ENCODE assay signal across 10 cellular contexts in the genomic region with DNA sequence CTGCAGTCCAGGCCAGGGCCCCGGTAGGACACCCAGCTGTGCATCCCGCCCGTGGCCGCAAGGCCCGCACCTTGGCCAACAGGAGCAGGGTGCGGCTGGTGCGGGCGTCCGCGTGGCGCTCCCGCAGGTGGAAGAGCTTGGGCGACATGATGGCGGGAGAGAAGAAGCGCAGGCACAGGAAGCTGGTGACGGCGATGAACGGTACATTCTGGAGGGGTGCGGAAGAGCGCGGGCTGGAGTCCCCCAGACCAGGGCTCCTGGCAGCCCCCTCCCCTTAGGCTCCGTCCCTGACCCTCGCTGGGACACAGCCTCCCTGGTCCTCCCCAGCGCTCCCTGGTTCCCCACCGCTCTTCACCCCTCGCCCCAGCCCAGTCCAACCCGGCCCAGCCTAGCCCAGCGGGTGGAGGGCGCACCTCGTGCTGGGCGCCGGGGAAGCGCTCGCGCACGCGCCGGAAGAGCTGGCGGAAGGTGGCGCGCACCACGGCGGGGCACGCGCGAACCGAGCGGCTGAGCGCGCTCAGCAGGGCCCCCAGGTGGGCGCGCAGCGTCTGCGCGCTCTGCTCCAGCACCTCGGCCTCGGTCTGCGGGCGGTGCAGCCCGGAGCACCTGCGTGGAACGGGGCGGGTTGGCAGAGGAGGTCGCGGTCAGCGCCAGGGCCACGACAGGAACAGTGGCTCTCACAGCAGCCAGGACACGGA. TPM values are rescaled to one million over a fixed set of nuclear protein-coding genes. Genes with fewer than 3 reads are reported as not detected.
DNase-seq lines count a peak whose midpoint lies in the region; ATAC-seq and TF ChIP-seq lines count a peak whose summit lies in the region.
"Not testable (repeated sequence)": the region's sequence is repeated elsewhere in the genome, so short reads cannot be mapped to it uniquely, and the experiment has no call there.
"Had no signal": no experiment of that assay in that cellular context is flagged by ENCODE, and none has a peak within 500 bp of the region (broad histone marks: within the 10 kb centered on the region; RNA-seq: fewer than 3 reads in every experiment).

No MANE protein-coding gene starts in this region.

- not testable (repeated sequence) for H3K9me3 ChIP-seq in heart right ventricle

- not testable (repeated sequence) for H3K4me3 ChIP-seq in heart right ventricle

- not testable (repeated sequence) for H3K4me1 Mint-ChIP-seq in stimulated activated memory B cell treated with anti-CD40 and anti-IgM and Interleukin-4, amounts not matched to agents 10 μg/mL and 1 μg/mL and 100 μg/mL, for 72 hours

- not testable (repeated sequence) for TF ChIP-seq CTCF in heart right ventricle (IDR thresholded peaks at IDR 0.05)

- H3K9me3 Mint-ChIP-seq in stimulated activated memory B cell treated with anti-CD40 and anti-IgM and Interleukin-4, amounts not matched to agents 10 μg/mL and 1 μg/mL and 100 μg/mL, for 72 hours, result not testable (repeated sequence)

- H3K27ac Mint-ChIP-seq in stimulated activated memory B cell treated with anti-CD40 and anti-IgM and Interleukin-4, amounts not matched to agents 10 μg/mL and 1 μg/mL and 100 μg/mL, for 72 hours, result not testable (repeated sequence)

- H3K36me3 Mint-ChIP-seq in stimulated activated memory B cell treated with anti-CD40 and anti-IgM and Interleukin-4, amounts not matched to agents 10 μg/mL and 1 μg/mL and 100 μg/mL, for 72 hours, result not testable (repeated sequence)

- not testable (repeated sequence) for H3K27ac ChIP-seq in heart right ventricle

- ATAC-seq in GM18505 (IDR thresholded peaks at IDR 0.05; ENCODE audit: unreplicated experiment) (peak; percentile 64), GM19397 (IDR thresholded peaks at IDR 0.05; ENCODE audit: unreplicated experiment) (peak; percentile 70), GM21737 (IDR thresholded peaks at IDR 0.05; ENCODE audit: unreplicated experiment) (peak; percentile 65), HG02973 (IDR thresholded peaks at IDR 0.05; ENCODE audit: unreplicated experiment) (peak; percentile 53), HG03432 (IDR thresholded peaks at IDR 0.05; ENCODE audit: unreplicated experiment) (peak; percentile 80), heart right ventricle (peak; percentile 32 to 49 (median 37))
- peak; percentile 71 to 77 for ATAC-seq in activated CD4-positive, CD25-positive, alpha-beta regulatory T cell treated with anti-CD3 and anti-CD28 coated beads, Interleukin-2, amount 50 U/mL, for 24 hours
- ATAC-seq in stimulated activated memory B cell treated with anti-CD40 and anti-IgM and Interleukin-4, amounts not matched to agents 10 μg/mL and 1 μg/mL and 100 μg/mL, for 72 hours, result peak; percentile 79

- H3K4me1 ChIP-seq in heart right ventricle, result not testable (repeated sequence)

- H3K36me3 ChIP-seq in heart right ventricle, result not testable (repeated sequence)

- no CpG with 5 or more reads among the region's 68 CpGs for WGBS in heart right ventricle, 2 donors

- H3K27me3 Mint-ChIP-seq in stimulated activated memory B cell treated with anti-CD40 and anti-IgM and Interleukin-4, amounts not matched to agents 10 μg/mL and 1 μg/mL and 100 μg/mL, for 72 hours, result not testable (repeated sequence)

- H3K27me3 ChIP-seq in heart right ventricle, result not testable (repeated sequence)

- not testable (repeated sequence) for TF ChIP-seq POLR2A in GM18505 (IDR thresholded peaks at IDR 0.05; ENCODE audit: borderline replicate concordance, extremely low read depth, insufficient read depth, insufficient read length)

- DNase-seq in heart right ventricle, result not testable (repeated sequence)

- H3K4me3 Mint-ChIP-seq in stimulated activated memory B cell treated with anti-CD40 and anti-IgM and Interleukin-4, amounts not matched to agents 10 μg/mL and 1 μg/mL and 100 μg/mL, for 72 hours, result not testable (repeated sequence)

- intact Hi-C loops in heart right ventricle (cut with DNase I), result not testable (repeated sequence)

RNA-seq across cellular contexts. Expression of gene POLR2J3, which starts 21.4 kb away (rescaled TPM):
- total RNA-seq in heart right ventricle, result 10 to 100 TPM in 6 of 10 donors, 1 to 10 TPM in 4; 6.7 to 19.3 (median 12.1) TPM
- 100 to 1,000 TPM in 1 of 2 donors, 10 to 100 TPM in 1; 20.7 to 102 TPM for polyA plus RNA-seq in heart right ventricle

RNA-seq across cellular contexts. Expression of gene RASA4, which starts 22.8 kb away (rescaled TPM):
- total RNA-seq in heart right ventricle, result 10 to 100 TPM in 6 of 10 donors, 1 to 10 TPM in 4; 8.3 to 76.1 (median 12.4) TPM
- polyA plus RNA-seq in heart right ventricle, result 10 to 100 TPM; 10.2 to 13.8 TPM

RNA-seq across cellular contexts. Expression of gene SPDYE2, which starts 42.8 kb away (rescaled TPM):
- total RNA-seq in heart right ventricle, result under 1 TPM in 1 of 10 donors, not detected in 9; 0.31 TPM
- under 1 TPM in 1 of 2 donors, not detected in 1; 0.51 TPM for polyA plus RNA-seq in heart right ventricle
- total RNA-seq: astrocyte, colonic mucosa had no signal

RNA-seq across cellular contexts. Expression of gene UPK3BL1, which starts 48.8 kb away (rescaled TPM):
- 10 to 100 TPM in 6 of 10 donors, 1 to 10 TPM in 4; 2.0 to 14.3 (median 10.7) TPM for total RNA-seq in heart right ventricle
- polyA plus RNA-seq in heart right ventricle, result 10 to 100 TPM; 10.3 to 82.8 TPM

RNA-seq across cellular contexts. Expression of gene UPK3BL2, which starts 50.3 kb away (rescaled TPM):
- 10 to 100 TPM in 1 of 10 donors, 1 to 10 TPM in 9; 1.5 to 16.7 (median 6.3) TPM for total RNA-seq in heart right ventricle
- 10 to 100 TPM in 1 of 2 donors, 1 to 10 TPM in 1; 4.6 to 13.9 TPM for polyA plus RNA-seq in heart right ventricle
